ENCODE assay signal across 24 cellular contexts in the genomic region with DNA sequence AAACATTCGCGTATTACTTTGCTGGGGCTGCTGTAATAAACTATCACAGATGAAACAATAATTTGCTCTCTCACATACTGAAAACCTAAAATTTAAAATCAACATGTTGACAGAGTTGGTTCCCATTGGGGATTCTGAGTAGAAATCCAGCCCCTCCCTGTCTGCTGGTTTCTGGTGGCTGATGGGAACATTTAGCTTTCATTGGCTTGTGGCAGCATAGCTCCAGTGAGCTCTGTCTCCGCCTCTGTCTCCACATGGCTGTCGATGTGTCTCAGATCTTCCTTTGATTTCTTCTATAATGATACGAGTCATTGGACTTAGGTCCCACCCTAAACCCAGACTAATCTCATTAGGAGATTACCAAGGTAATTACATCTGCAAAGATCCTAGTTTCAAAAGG. TPM values are rescaled to one million over a fixed set of nuclear protein-coding genes. Genes with fewer than 3 reads are reported as not detected.
"Had no signal": no experiment of that assay in that cellular context is flagged by ENCODE, and none has a peak within 500 bp of the region (broad histone marks: within the 10 kb centered on the region; RNA-seq: fewer than 3 reads in every experiment).

No MANE protein-coding gene starts in this region.

RNA-seq across cellular contexts. Expression of a gene that starts 30.9 kb away (rescaled TPM):
- total RNA-seq: naive thymus-derived CD8-positive, alpha-beta T cell; natural killer cell; natural killer cell treated with Interleukin-12 subunit alpha and Interleukin-12 subunit beta and Interleukin-15 and Interleukin-18, amount 100 ng/mL, for 72 hours; neural crest cell; occipital lobe; omental fat pad; osteoblast; osteocyte; ovary; pancreas; posterior vena cava; progenitor cell of endocrine pancreas; psoas muscle; pulmonary artery endothelial cell; right atrium auricular region; right cardiac atrium; right lobe of liver; sciatic nerve; sigmoid colon; skeletal muscle tissue; smooth muscle cell; spleen had no signal
- polyA plus RNA-seq: naive thymus-derived CD8-positive, alpha-beta T cell; neural cell; ovary; pancreas; psoas muscle; right cardiac atrium; sigmoid colon; small intestine; smooth muscle cell; spleen had no signal
